In the genomic region with DNA sequence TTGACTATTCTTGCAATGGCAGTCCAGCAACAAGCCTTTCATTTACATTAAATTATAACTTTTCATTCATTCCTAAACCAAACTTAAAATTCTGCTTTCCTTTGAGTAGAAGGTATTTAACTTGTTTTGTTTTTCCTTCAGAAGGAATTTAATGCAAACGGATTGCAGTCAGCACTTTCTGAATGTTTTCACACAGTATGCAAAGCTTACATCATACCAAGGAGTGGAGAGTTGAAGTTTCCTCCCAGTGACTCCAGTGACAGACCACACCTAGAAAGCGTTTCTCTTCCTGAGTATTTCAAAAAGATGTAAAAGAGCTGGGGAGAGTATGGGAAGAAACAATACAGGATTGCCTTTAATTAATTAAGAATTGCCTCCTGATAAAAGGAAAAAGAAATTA, we compare ENCODE assay signal across 18 cellular contexts. TPM values are rescaled to one million over a fixed set of nuclear protein-coding genes. Genes with fewer than 3 reads are reported as not detected.
A peak's percentile ranks its signal among the peaks of the same experiment; 100 is the strongest.
DNase-seq lines count a peak whose midpoint lies in the region; ATAC-seq, FAIRE-seq and TF ChIP-seq lines count a peak whose summit lies in the region.
"Had no signal": no experiment of that assay in that cellular context is flagged by ENCODE, and none has a peak within 500 bp of the region (broad histone marks: within the 10 kb centered on the region; RNA-seq: fewer than 3 reads in every experiment).

No MANE protein-coding gene starts in this region.

- H3K4me1 Mint-ChIP-seq in T-helper 2 cell treated with Interferon-gamma antibody and Interleukin-4, amounts not matched to agents 5 μg/mL and 100 μg/mL, for 36 hours (ENCODE audit: low read depth), result peaks cover 2% of the 10 kb centered on the region
- no peaks in the 10 kb centered on the region for H3K4me1 Mint-ChIP-seq in activated T-helper 17 cell treated with anti-CD3 and anti-CD28 coated beads, Interleukin-2, amount 50 U/mL, for 72 hours

- H3K27ac ChIP-seq in A549 (no peak overlapping the region), gastroesophageal sphincter (no peak overlapping the region)
- H3K27ac ChIP-seq: PC-9 had no signal

- TF ChIP-seq CTCF in A549 (IDR thresholded peaks at IDR 0.05) (no peak), cardiac fibroblast (IDR thresholded peaks at IDR 0.05; ENCODE audit: low read depth, low read length) (no peak), gastroesophageal sphincter (IDR thresholded peaks at IDR 0.05) (no peak)

- H3K4me2 ChIP-seq in A549, result no peak overlapping the region; the same call in 2 of the 3 replicates
- H3K4me2 ChIP-seq: PC-9 had no signal

- H3K36me3 ChIP-seq in gastroesophageal sphincter, result no peaks in the 10 kb centered on the region

- H3K9me3 Mint-ChIP-seq in T-helper 2 cell treated with Interferon-gamma antibody and Interleukin-4, amounts not matched to agents 5 μg/mL and 100 μg/mL, for 36 hours, result no peaks in the 10 kb centered on the region
- H3K9me3 Mint-ChIP-seq in activated T-helper 17 cell treated with anti-CD3 and anti-CD28 coated beads, Interleukin-2, amount 50 U/mL, for 72 hours, result no peaks in the 10 kb centered on the region

- CTCF ChIA-PET in A549 (lab: Yijun Ruan, JAX), result interaction anchor here (0.6 to 7.9 kb wide), 7 partner anchors 9 to 663 kb away, joined by 3 to 136 read pairs (median 4); no protein-coding TSS in a partner anchor

- H3K4me3 Mint-ChIP-seq in T-helper 2 cell treated with Interferon-gamma antibody and Interleukin-4, amounts not matched to agents 5 μg/mL and 100 μg/mL, for 36 hours, result no peak overlapping the region
- H3K4me3 Mint-ChIP-seq in activated T-helper 17 cell treated with anti-CD3 and anti-CD28 coated beads, Interleukin-2, amount 50 U/mL, for 72 hours, result no peak overlapping the region

- H3K4me1 ChIP-seq in A549 (peaks cover 21% of the 10 kb centered on the region), gastroesophageal sphincter (peaks cover 0 to 6% (median 0%) of the 10 kb centered on the region in 3 donors)

- no peak for TF ChIP-seq POLR2A in A549 (IDR thresholded peaks at IDR 0.05; ENCODE audit: low read length)
- no peak for TF ChIP-seq POLR2A in gastroesophageal sphincter (IDR thresholded peaks at IDR 0.05)

- H3K36me3 Mint-ChIP-seq in T-helper 2 cell treated with Interferon-gamma antibody and Interleukin-4, amounts not matched to agents 5 μg/mL and 100 μg/mL, for 36 hours (ENCODE audit: low read depth), result no peaks in the 10 kb centered on the region
- no peaks in the 10 kb centered on the region for H3K36me3 Mint-ChIP-seq in activated T-helper 17 cell treated with anti-CD3 and anti-CD28 coated beads, Interleukin-2, amount 50 U/mL, for 72 hours (ENCODE audit: low read depth)

- no peaks in the 10 kb centered on the region for H3K27me3 ChIP-seq in gastroesophageal sphincter

- TF ChIP-seq EP300 in A549 (IDR thresholded peaks at IDR 0.05) (no peak), gastroesophageal sphincter (IDR thresholded peaks at IDR 0.05) (no peak)

- POLR2A ChIA-PET in A549 (lab: Yijun Ruan, JAX), result no interaction called here

- TF ChIP-seq RAD21 in A549 (conservative IDR thresholded peaks at IDR 0.05 in 1 of 2, IDR thresholded peaks at IDR 0.05 in 1 of 2), result no peak

- H3K4me3 ChIP-seq in A549 (no peak overlapping the region), cardiac fibroblast (replicated peaks in 1 of 2; ENCODE audit: low read depth in 2 of 2, low read length in 2 of 2) (no peak overlapping the region), gastroesophageal sphincter (no peak overlapping the region)
- H3K4me3 ChIP-seq: PC-9 had no signal

- no peaks in the 10 kb centered on the region for H3K9me3 ChIP-seq in A549
- H3K9me3 ChIP-seq in gastroesophageal sphincter, result no peaks in the 10 kb centered on the region

- no peak overlapping the region for H3K27ac Mint-ChIP-seq in T-helper 2 cell treated with Interferon-gamma antibody and Interleukin-4, amounts not matched to agents 5 μg/mL and 100 μg/mL, for 36 hours
- no peak overlapping the region for H3K27ac Mint-ChIP-seq in activated T-helper 17 cell treated with anti-CD3 and anti-CD28 coated beads, Interleukin-2, amount 50 U/mL, for 72 hours

- 50% methylated on average over 2 of the region's 2 CpGs for WGBS in A549 (ENCODE audit: missing lambda C conversion rate)
- WGBS in gastroesophageal sphincter (ENCODE audit: low coverage in 1 of 2), 2 donors, result 60% methylated on average over 2 of the region's 2 CpGs; no CpG with 5 or more reads in 1 of the 2 donors

- ATAC-seq in A549, result no peak
- no peak for ATAC-seq in gastroesophageal sphincter
- ATAC-seq in activated T-helper 17 cell treated with anti-CD3 and anti-CD28 coated beads, Interleukin-2, amount 50 U/mL, for 72 hours (replicated peaks), result no peak

- H3K27me3 Mint-ChIP-seq in T-helper 2 cell treated with Interferon-gamma antibody and Interleukin-4, amounts not matched to agents 5 μg/mL and 100 μg/mL, for 36 hours (ENCODE audit: low read depth), result peaks cover 6% of the 10 kb centered on the region
- H3K27me3 Mint-ChIP-seq in activated T-helper 17 cell treated with anti-CD3 and anti-CD28 coated beads, Interleukin-2, amount 50 U/mL, for 72 hours, result peaks cover 5% of the 10 kb centered on the region

- DNase-seq in A549 (ENCODE audit: low read depth in 1 of 2, low spot score in 1 of 2), result no peak
- DNase-seq in LoVo (ENCODE audit: low spot score), result peak; percentile 37
- peak; percentile 36 to 73 for DNase-seq in cardiac fibroblast (ENCODE audit: low read depth in 2 of 2)
- peak; percentile 37 for DNase-seq in fibroblast of the conjunctiva (ENCODE audit: low read depth)
- no peak for DNase-seq in T-helper 2 cell treated with Interferon-gamma antibody and Interleukin-4, amounts not matched to agents 5 μg/mL and 100 μg/mL, for 36 hours (ENCODE audit: low spot score)
- DNase-seq in NCI-H2029 (lab: John Stamatoyannopoulos, UW), result no peak
- DNase-seq: C1 segment of cervical spinal cord; EL; NCI-H1048; NCI-H2107; NCI-H345; NCI-H69; NK-92 treated with Interleukin-12 subunit alpha and Interleukin-12 subunit beta, amount 100 ng/mL, for 24 hours; PC-9 had no signal

- FAIRE-seq in A549 (lab: Jason Lieb, UNC), result no peak

TF ChIP-seq in A549, 52 proteins besides CTCF, POLR2A, EP300 and RAD21:
- TF ChIP-seq, protein P1, sequence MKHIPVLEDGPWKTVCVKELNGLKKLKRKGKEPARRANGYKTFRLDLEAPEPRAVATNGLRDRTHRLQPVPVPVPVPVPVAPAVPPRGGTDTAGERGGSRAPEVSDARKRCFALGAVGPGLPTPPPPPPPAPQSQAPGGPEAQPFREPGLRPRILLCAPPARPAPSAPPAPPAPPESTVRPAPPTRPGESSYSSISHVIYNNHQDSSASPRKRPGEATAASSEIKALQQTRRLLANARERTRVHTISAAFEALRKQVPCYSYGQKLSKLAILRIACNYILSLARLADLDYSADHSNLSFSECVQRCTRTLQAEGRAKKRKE (CRISPR knock-in tag; IDR thresholded peaks at IDR 0.05; ENCODE audit: low read depth), result no peak
- TF ChIP-seq EHF (CRISPR knock-in tag; IDR thresholded peaks at IDR 0.05) (no peak), TFCP2L1 (CRISPR knock-in tag; IDR thresholded peaks at IDR 0.05) (no peak), TP53 (CRISPR knock-in tag; IDR thresholded peaks at IDR 0.05) (no peak), ZFP36 (IDR thresholded peaks at IDR 0.05; ENCODE audit: borderline replicate concordance, partially characterized antibody) (no peak), FOSB (CRISPR knock-in tag; IDR thresholded peaks at IDR 0.05) (no peak), CHD4 (IDR thresholded peaks at IDR 0.05; ENCODE audit: borderline replicate concordance) (no peak), MAFK (IDR thresholded peaks at IDR 0.05; ENCODE audit: partially characterized antibody) (peak; percentile 21), SREBF2 (IDR thresholded peaks at IDR 0.05) (no peak)

RNA-seq across cellular contexts. Expression of a gene that starts 8.1 kb away (rescaled TPM):
- 0.11 TPM in 1 of 2 replicates, not detected in the other for polyA plus RNA-seq in A549 (2011; rRNA removed)
- polyA plus RNA-seq in A549 (2012; cell fraction: cytosol; rRNA removed), result not detected in 2 replicates
- not detected in 2 replicates for polyA plus RNA-seq in A549 (2012; cell fraction: nucleus; rRNA removed)
- not detected in 3 replicates for polyA plus RNA-seq in A549 (2017; fragmentation: RNase III; extraction: RNeasy Plus Mini Kit Qiagen cat#74134 plus additional on column Dnase treatment)
- polyA minus RNA-seq in A549 (2011; rRNA and poly(A)+ RNA removed), result not detected in 2 replicates
- 1 to 10 TPM in 1 of 4 donors, not detected in 3; 1.6 TPM for total RNA-seq in gastroesophageal sphincter
- not detected for total RNA-seq in activated T-helper 17 cell treated with anti-CD3 and anti-CD28 coated beads, Interleukin-2, amount 50 U/mL, for 72 hours
- total RNA-seq: A172, HT1080 had no signal

RNA-seq across cellular contexts. Expression of a gene that starts 48.5 kb away (rescaled TPM):
- polyA plus RNA-seq in A549 (2011; rRNA removed), result 71.1 and 102 TPM in 2 replicates
- 21.8 and 27.3 TPM in 2 replicates for polyA plus RNA-seq in A549 (2012; cell fraction: cytosol; rRNA removed)
- polyA plus RNA-seq in A549 (2012; cell fraction: nucleus; rRNA removed), result 35.6 and 42.5 TPM in 2 replicates
- polyA plus RNA-seq in A549 (2017; fragmentation: RNase III; extraction: RNeasy Plus Mini Kit Qiagen cat#74134 plus additional on column Dnase treatment), result 32.6 to 39.7 TPM (median 34.0 TPM) in 3 replicates
- 51.5 and 64.8 TPM in 2 replicates for polyA minus RNA-seq in A549 (2011; rRNA and poly(A)+ RNA removed)
- total RNA-seq in gastroesophageal sphincter, result 1 to 10 TPM; 2.4 to 7.8 (median 4.8) TPM
- total RNA-seq in activated T-helper 17 cell treated with anti-CD3 and anti-CD28 coated beads, Interleukin-2, amount 50 U/mL, for 72 hours, result not detected
- total RNA-seq: A172, HT1080 had no signal

Comparison
In these comparisons a context has a peak if more than half of its experiments do, and no peak if none do; other contexts are left out.
1. DNase-seq: peak in LoVo (single experiment), cardiac fibroblast (2 of 2) and fibroblast of the conjunctiva (single experiment); none in A549 (0 of 2), T-helper 2 cell treated with Interferon-gamma antibody and Interleukin-4, amounts not matched to agents 5 μg/mL and 100 μg/mL, for 36 hours (single experiment) and NCI-H2029 (single experiment).